ENCODE assay signal across 8 cellular contexts in the genomic region with DNA sequence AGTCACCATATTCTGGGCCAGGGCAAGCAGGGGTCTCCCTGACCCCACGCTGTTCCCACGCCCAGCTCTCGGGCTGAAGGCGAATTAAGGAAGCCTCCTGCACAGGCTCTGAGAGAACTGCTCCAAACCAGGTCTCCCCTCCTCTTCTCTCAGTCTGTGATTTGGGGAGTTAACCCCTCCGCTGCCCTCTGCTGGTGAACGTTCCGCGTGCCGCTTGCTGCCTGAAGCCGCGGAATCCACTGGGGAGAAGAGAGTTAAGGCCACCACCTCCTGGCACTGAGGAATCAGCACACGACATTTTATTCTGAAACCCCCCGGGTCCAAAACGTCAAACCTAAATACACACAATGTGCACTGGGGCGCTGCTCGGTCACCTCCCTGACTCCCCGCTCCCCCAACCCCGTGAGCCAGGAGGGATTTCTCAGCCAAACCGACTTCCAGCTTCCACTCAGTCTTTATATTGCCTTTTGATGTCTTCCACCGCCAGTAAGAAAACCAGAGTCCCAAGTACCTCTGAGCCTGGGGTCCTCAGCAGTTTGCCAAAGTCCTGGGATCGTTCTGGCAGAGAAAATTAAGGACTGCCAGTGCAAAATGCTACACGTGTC. TPM values are rescaled to one million over a fixed set of nuclear protein-coding genes. Genes with fewer than 3 reads are reported as not detected.
A peak's percentile ranks its signal among the peaks of the same experiment; 100 is the strongest.
DNase-seq lines count a peak whose midpoint lies in the region; ATAC-seq and TF ChIP-seq lines count a peak whose summit lies in the region.

No MANE protein-coding gene starts in this region.

- no peak overlapping the region for H2AK5ac ChIP-seq in trophoblast cell (ENCODE audit: low read length)

- TF ChIP-seq CTCF in AG09319 (IDR thresholded peaks at IDR 0.05; ENCODE audit: low read depth, low read length) (peak; percentile 64), GM20000 (IDR thresholded peaks at IDR 0.05; ENCODE audit: extremely low read depth, missing control alignments) (peak; percentile 65), esophagus squamous epithelium (IDR thresholded peaks at IDR 0.05) (peak in 4 of 6 experiments; percentile 25 to 49 (median 37))

- H3K27me3 ChIP-seq in esophagus squamous epithelium (peaks cover 0 to 37% (median 0%) of the 10 kb centered on the region in 4 donors), trophoblast cell (ENCODE audit: insufficient read depth, low read length) (no peaks in the 10 kb centered on the region)

- peak; percentile 8 for DNase-seq in AG09319 (ENCODE audit: extremely low read depth, low read depth)
- DNase-seq in GM20000 (ENCODE audit: low spot score), result peak; percentile 69
- DNase-seq in esophagus squamous epithelium (lab: John Stamatoyannopoulos, UW), result no peak
- DNase-seq in trophoblast cell, result no peak
- DNase-seq in central memory CD4-positive, alpha-beta T cell, result no peak

- H3K4me1 ChIP-seq in esophagus squamous epithelium, result peaks cover 0 to 9% (median 4%) of the 10 kb centered on the region in 3 donors
- H3K4me1 ChIP-seq in trophoblast cell (ENCODE audit: control insufficient read depth in 1 of 2, insufficient read depth in 2 of 2, low read length in 2 of 2), result peaks cover 6 to 13% of the 10 kb centered on the region in 2 experiments

- ATAC-seq in SK-N-SH treated with all-trans-retinoic acid at 6 μM for 48 hours (peak; percentile 61), HG02885 (IDR thresholded peaks at IDR 0.05; ENCODE audit: poor library complexity, unreplicated experiment) (no peak), HG02840 (IDR thresholded peaks at IDR 0.05; ENCODE audit: low FRiP score, unreplicated experiment) (no peak)

- no peak overlapping the region for H3K18ac ChIP-seq in trophoblast cell (ENCODE audit: low read length)

- H3K23ac ChIP-seq in trophoblast cell (ENCODE audit: low read length), result no peak overlapping the region

- no peak overlapping the region for H3K14ac ChIP-seq in trophoblast cell (ENCODE audit: low read length)

- H3K4ac ChIP-seq in trophoblast cell (ENCODE audit: low read depth, low read length), result no peak overlapping the region

- no peak overlapping the region for H2BK5ac ChIP-seq in trophoblast cell (ENCODE audit: low read depth, low read length, poor library complexity)

- H2AFZ ChIP-seq in trophoblast cell (ENCODE audit: insufficient read depth, low read length, poor library complexity), result no peak overlapping the region

- H3K36me3 ChIP-seq in esophagus squamous epithelium, result no peaks in the 10 kb centered on the region
- H3K36me3 ChIP-seq in trophoblast cell (ENCODE audit: control insufficient read depth in 1 of 2, insufficient read depth in 2 of 2, low read length in 2 of 2), result peaks cover 0 to 2% of the 10 kb centered on the region in 2 experiments

- H3K9me3 ChIP-seq in esophagus squamous epithelium (no peaks in the 10 kb centered on the region), trophoblast cell (ENCODE audit: insufficient read depth, low read depth, low read length) (peaks cover 3% of the 10 kb centered on the region)

- no peak for TF ChIP-seq POLR2A in esophagus squamous epithelium (IDR thresholded peaks at IDR 0.05)

- H3K4me3 ChIP-seq in esophagus squamous epithelium (peak overlapping the region in 1 of 4 donors; percentile 39), trophoblast cell (ENCODE audit: low read depth, low read length) (no peak overlapping the region)

- intact Hi-C loops in esophagus squamous epithelium (cut with DNase I), result no loop called here

- no peak overlapping the region for H2BK120ac ChIP-seq in trophoblast cell (ENCODE audit: insufficient read depth, low read length, poor library complexity)

- H4K91ac ChIP-seq in trophoblast cell (ENCODE audit: low read depth, low read length), result no peak overlapping the region

- no peak overlapping the region for H4K12ac ChIP-seq in trophoblast cell (ENCODE audit: low read depth, low read length)

- peak overlapping the region; percentile 31 for H3K4me2 ChIP-seq in trophoblast cell (ENCODE audit: low read length)

- no peak overlapping the region for H2BK12ac ChIP-seq in trophoblast cell (ENCODE audit: low read length)

- no peak overlapping the region for H3K9ac ChIP-seq in trophoblast cell (ENCODE audit: low read length)

- no peaks in the 10 kb centered on the region for H3K79me2 ChIP-seq in trophoblast cell (ENCODE audit: control insufficient read depth, insufficient read depth, low read length, poor library complexity)

- no peak overlapping the region for H3K27ac ChIP-seq in esophagus squamous epithelium
- no peak overlapping the region for H3K27ac ChIP-seq in trophoblast cell (ENCODE audit: low read depth, low read length)

- WGBS in esophagus squamous epithelium, 2 donors, result 13 to 35% methylated on average over 8 to 14 of the region's 22 CpGs
- no CpG with 5 or more reads among the region's 22 CpGs for WGBS in trophoblast cell (ENCODE audit: extremely low coverage, insufficient coverage, insufficient read length)

- H4K8ac ChIP-seq in trophoblast cell (ENCODE audit: low read depth, low read length), result no peak overlapping the region

- H3K79me1 ChIP-seq in trophoblast cell (ENCODE audit: low read length), result no peaks in the 10 kb centered on the region

TF ChIP-seq in SK-N-SH treated with all-trans-retinoic acid at 6 μM for 48 hours, 23 proteins besides CTCF, POLR2A, EP300 and RAD21:
- TF ChIP-seq ZC3H10 (CRISPR knock-in tag; IDR thresholded peaks at IDR 0.05), result no peak
- TF ChIP-seq ZNF70 (CRISPR knock-in tag; IDR thresholded peaks at IDR 0.05), result peak; percentile 94
TF ChIP-seq in SK-N-SH treated with all-trans-retinoic acid at 6 μM for 48 hours: peak in this region for 1.

RNA-seq across cellular contexts. Expression of a gene that starts 54.4 kb away (rescaled TPM):
- not detected for total RNA-seq in esophagus squamous epithelium
- 0.34 and 0.47 TPM in 2 replicates for polyA plus RNA-seq in trophoblast cell (2013)

Comparison
In these comparisons a context has a peak if more than half of its experiments do, and no peak if none do; other contexts are left out.
1. DNase-seq: peak in AG09319 (single experiment) and GM20000 (single experiment); none in esophagus squamous epithelium (single experiment), trophoblast cell (0 of 2) and central memory CD4-positive, alpha-beta T cell (single experiment).
2. Peak in every context shown above with its lines, with median percentiles within 50 percentile points of each other: CTCF ChIP-seq.